Comparison of ENCODE assay signal across 8 cellular contexts in genomic region chr20:5078399-5078958, GRCh38. TPM values are rescaled to one million over a fixed set of nuclear protein-coding genes. Genes with fewer than 3 reads are reported as not detected.
DNase-seq lines count a peak whose midpoint lies in the region; ATAC-seq and TF ChIP-seq lines count a peak whose summit lies in the region.

No MANE protein-coding gene starts in this region.

- H3K27ac ChIP-seq in DND-41 (ENCODE audit: low read length) (peak overlapping the region; percentile 94), Karpas-422 (ENCODE audit: low read length) (no peak overlapping the region), osteoblast (ENCODE audit: low read depth, low read length) (no peak overlapping the region), thyroid gland (peak overlapping the region; percentile 75 to 83 (median 81))

- peak overlapping the region in 1 of 2 experiments; percentile 51; a peak in 2 of 4 replicates for H3K4me3 ChIP-seq in DND-41 (ENCODE audit: low read depth in 1 of 2, low read length in 2 of 2)
- H3K4me3 ChIP-seq in Karpas-422 (ENCODE audit: low read length): peak overlapping the region; percentile 11; the same call in 1 of the 2 replicates
- H3K4me3 ChIP-seq in osteoblast (ENCODE audit: insufficient read depth, low read length): peak overlapping the region; percentile 40
- H3K4me3 ChIP-seq in thyroid gland (replicated peaks in 1 of 3): peak overlapping the region in 1 of 3 donors; percentile 18

- H2AFZ ChIP-seq in DND-41 (ENCODE audit: low read depth, low read length) (peak overlapping the region; percentile 94), Karpas-422 (ENCODE audit: low read length) (peak overlapping the region; percentile 80), osteoblast (ENCODE audit: low read length) (peak overlapping the region; percentile 39)

- H3K27me3 ChIP-seq in DND-41 (ENCODE audit: insufficient read depth, low read length, poor library complexity): no peaks in the 10 kb centered on the region
- H3K27me3 ChIP-seq in Karpas-422 (ENCODE audit: low read length): no peaks in the 10 kb centered on the region
- no peaks in the 10 kb centered on the region for H3K27me3 ChIP-seq in osteoblast (ENCODE audit: insufficient read depth, low read length)
- no peaks in the 10 kb centered on the region for H3K27me3 ChIP-seq in thyroid gland

- peak; percentile 97 for ATAC-seq in DND-41 (ENCODE audit: insufficient read depth, low read depth)
- ATAC-seq in GM21576 (IDR thresholded peaks at IDR 0.05; ENCODE audit: unreplicated experiment): peak; percentile 95

- 23 to 31% methylated on average over 11 of the region's 11 CpGs for WGBS in thyroid gland, 2 donors

- no peaks in the 10 kb centered on the region for H3K36me3 ChIP-seq in DND-41 (ENCODE audit: insufficient read depth, low read length)
- no peaks in the 10 kb centered on the region for H3K36me3 ChIP-seq in Karpas-422 (ENCODE audit: insufficient read depth, low read length)
- no peaks in the 10 kb centered on the region for H3K36me3 ChIP-seq in osteoblast (ENCODE audit: insufficient read depth, low read length)
- no peaks in the 10 kb centered on the region for H3K36me3 ChIP-seq in thyroid gland

- H3K9ac ChIP-seq in DND-41 (ENCODE audit: low read depth, low read length): peak overlapping the region; percentile 54
- H3K9ac ChIP-seq in Karpas-422 (ENCODE audit: low read length): peak overlapping the region; percentile 17; the same call in 1 of the 2 replicates

- H4K20me1 ChIP-seq in DND-41 (ENCODE audit: insufficient read depth, low read length) (no peaks in the 10 kb centered on the region), Karpas-422 (ENCODE audit: insufficient read depth, low read depth, low read length) (no peaks in the 10 kb centered on the region), osteoblast (ENCODE audit: insufficient read depth, low read length) (no peaks in the 10 kb centered on the region)

- no peaks in the 10 kb centered on the region for H3K9me2 ChIP-seq in Karpas-422 (replicated peaks; ENCODE audit: insufficient read depth, low read length)

- no peaks in the 10 kb centered on the region for H3K9me3 ChIP-seq in DND-41 (ENCODE audit: insufficient read depth, low read length, severe bottlenecking)
- no peaks in the 10 kb centered on the region for H3K9me3 ChIP-seq in Karpas-422 (ENCODE audit: low read length)
- no peaks in the 10 kb centered on the region for H3K9me3 ChIP-seq in osteoblast (ENCODE audit: low read depth, low read length)
- no peaks in the 10 kb centered on the region for H3K9me3 ChIP-seq in thyroid gland

- peak in 1 of 2 donors; percentile 43 for TF ChIP-seq POLR2A in thyroid gland (IDR thresholded peaks at IDR 0.05)

- intact Hi-C loops in thyroid gland (cut with DNase I): no loop called here

- H3K4me1 ChIP-seq in DND-41 (ENCODE audit: insufficient read depth, low read length) (peaks cover 30% of the 10 kb centered on the region), Karpas-422 (ENCODE audit: low read length) (peaks cover 17% of the 10 kb centered on the region), osteoblast (ENCODE audit: insufficient read depth, low read length) (peaks cover 7% of the 10 kb centered on the region), thyroid gland (peaks cover 5 to 15% of the 10 kb centered on the region in 2 donors)

- DNase-seq in DND-41 (peak; percentile 87), Karpas-422 (peak; percentile 71), osteoblast (ENCODE audit: insufficient read length, low spot score, missing footprints) (peak; percentile 69), thyroid gland (peak; percentile 91 to 92), T1000 (lab: John Stamatoyannopoulos, UW) (no peak)
- peak; percentile 86 for DNase-seq in activated CD4-positive, alpha-beta T cell treated with anti-CD3 and anti-CD28 coated beads for 48 hours
- DNase-seq in effector CD8-positive, alpha-beta T cell (lab: John Stamatoyannopoulos, UW): peak; percentile 12

- H3K4me2 ChIP-seq in DND-41 (ENCODE audit: insufficient read depth, low read length) (peak overlapping the region; percentile 64), Karpas-422 (ENCODE audit: low read depth, low read length, poor library complexity, severe bottlenecking) (peak overlapping the region; percentile 46), osteoblast (ENCODE audit: insufficient read depth, low read length) (peak overlapping the region; percentile 59)

- TF ChIP-seq CTCF in DND-41 (IDR thresholded peaks at IDR 0.05; ENCODE audit: borderline replicate concordance, extremely low read depth, low read length, poor library complexity, severe bottlenecking): no peak
- TF ChIP-seq CTCF in osteoblast (IDR thresholded peaks at IDR 0.05; ENCODE audit: extremely low read depth, low read depth, low read length): no peak
- no peak for TF ChIP-seq CTCF in thyroid gland (IDR thresholded peaks at IDR 0.05)

- no peaks in the 10 kb centered on the region for H3K79me2 ChIP-seq in DND-41 (ENCODE audit: insufficient read depth, low read length)
- no peaks in the 10 kb centered on the region for H3K79me2 ChIP-seq in Karpas-422 (ENCODE audit: low read length)
- H3K79me2 ChIP-seq in osteoblast (ENCODE audit: insufficient read depth, low read length): no peaks in the 10 kb centered on the region

RNA-seq across cellular contexts. Expression of gene TMEM230, which starts 34.4 kb away (rescaled TPM):
- 124 and 228 TPM in 2 replicates for total RNA-seq in Karpas-422 (2014; rRNA removed; shearing (Covaris generic); ENCODE audit: low replicate concordance)
- total RNA-seq in osteoblast (108 and 141 TPM in 2 replicates), thyroid gland (100 to 1,000 TPM in 3 of 4 donors, 10 to 100 TPM in 1; 97.0 to 154 (median 142) TPM)

RNA-seq across cellular contexts. Expression of gene PCNA, which starts 41.3 kb away (rescaled TPM):
- 99.1 and 185 TPM in 2 replicates for total RNA-seq in Karpas-422 (2014; rRNA removed; shearing (Covaris generic); ENCODE audit: low replicate concordance)
- 62.2 and 66.2 TPM in 2 replicates for total RNA-seq in osteoblast
- 10 to 100 TPM; 35.1 to 66.1 (median 55.8) TPM for total RNA-seq in thyroid gland

RNA-seq across cellular contexts. Expression of gene CDS2, which starts 48.3 kb away (rescaled TPM):
- 12.5 and 26.8 TPM in 2 replicates for total RNA-seq in Karpas-422 (2014; rRNA removed; shearing (Covaris generic); ENCODE audit: low replicate concordance)
- total RNA-seq in osteoblast (25.3 and 26.2 TPM in 2 replicates), thyroid gland (10 to 100 TPM; 34.0 to 55.4 (median 40.9) TPM)

Comparison
In these comparisons a context has a peak if more than half of its experiments do, and no peak if none do; other contexts are left out.
1. H2AFZ ChIP-seq: peak in every context shown above with its lines; median percentile 94 in DND-41; 80 in Karpas-422; 39 in osteoblast.
2. H3K27ac ChIP-seq: peak in DND-41 (single experiment) and thyroid gland (3 of 3); none in Karpas-422 (single experiment) and osteoblast (single experiment).
3. Peak in every context shown above with its lines, with median percentiles within 50 percentile points of each other: H3K4me2 ChIP-seq.